Comparison of ENCODE assay signal across 17 cellular contexts in genomic region chr1:116001739-116002487, GRCh38. TPM values are rescaled to one million over a fixed set of nuclear protein-coding genes. Genes with fewer than 3 reads are reported as not detected.
DNase-seq lines count a peak whose midpoint lies in the region; ATAC-seq, FAIRE-seq and TF ChIP-seq lines count a peak whose summit lies in the region.
"Had no signal": no experiment of that assay in that cellular context is flagged by ENCODE, and none has a peak within 500 bp of the region (broad histone marks: within the 10 kb centered on the region; RNA-seq: fewer than 3 reads in every experiment).

No MANE protein-coding gene starts in this region.

- H3K36me3 ChIP-seq in left ventricle myocardium inferior, result peaks cover 34% of the 10 kb centered on the region
- H3K36me3 ChIP-seq in right atrium auricular region, result peaks cover 6% of the 10 kb centered on the region
- H3K36me3 ChIP-seq in bronchial epithelial cell (ENCODE audit: control insufficient read depth, insufficient read depth, low read length), result peaks cover 12% of the 10 kb centered on the region
- peaks cover 12% of the 10 kb centered on the region for H3K36me3 ChIP-seq in lower lobe of right lung
- H3K36me3 ChIP-seq: colonic mucosa, prostate gland had no signal

- H3K27ac ChIP-seq in left ventricle myocardium inferior (replicated peaks) (peak overlapping the region; percentile 19), right atrium auricular region (no peak overlapping the region), lower lobe of right lung (no peak overlapping the region)
- H3K27ac ChIP-seq: colonic mucosa, prostate gland, SJSA1 had no signal

- H3K27me3 ChIP-seq in left ventricle myocardium inferior (ENCODE audit: low read depth) (no peaks in the 10 kb centered on the region), right atrium auricular region (no peaks in the 10 kb centered on the region), bronchial epithelial cell (ENCODE audit: control insufficient read depth, insufficient read depth, low read length) (no peaks in the 10 kb centered on the region), lower lobe of right lung (ENCODE audit: low read depth) (no peaks in the 10 kb centered on the region)
- H3K27me3 ChIP-seq: colonic mucosa, SJSA1 had no signal

- H3K4me3 ChIP-seq in left ventricle myocardium inferior, result no peak overlapping the region
- H3K4me3 ChIP-seq in right atrium auricular region, result no peak overlapping the region
- no peak overlapping the region for H3K4me3 ChIP-seq in bronchial epithelial cell (ENCODE audit: low read depth, low read length)
- H3K4me3 ChIP-seq in lower lobe of right lung, result no peak overlapping the region
- H3K4me3 ChIP-seq: colonic mucosa, prostate gland, SJSA1 had no signal

- H3K4me1 ChIP-seq in left ventricle myocardium inferior (peaks cover 34% of the 10 kb centered on the region), right atrium auricular region (peaks cover 0 to 8% of the 10 kb centered on the region in 2 donors), lower lobe of right lung (peaks cover 13% of the 10 kb centered on the region)
- H3K4me1 ChIP-seq: colonic mucosa, prostate gland, SJSA1 had no signal

- ATAC-seq in lower lobe of right lung (peak; percentile 65 to 70), HG02870 (IDR thresholded peaks at IDR 0.05; ENCODE audit: unreplicated experiment) (no peak)
- ATAC-seq: natural killer cell treated with Interleukin-12 subunit alpha and Interleukin-12 subunit beta and Interleukin-15 and Interleukin-18, amount 100 ng/mL, for 72 hours had no signal

- H3K9me3 ChIP-seq in left ventricle myocardium inferior (replicated peaks), result peaks cover 37% of the 10 kb centered on the region
- peaks cover 0 to 31% of the 10 kb centered on the region in 2 donors for H3K9me3 ChIP-seq in right atrium auricular region
- H3K9me3 ChIP-seq in lower lobe of right lung, result peaks cover 23% of the 10 kb centered on the region
- H3K9me3 ChIP-seq: colonic mucosa, prostate gland, SJSA1 had no signal

- TF ChIP-seq CTCF in left ventricle myocardium inferior (IDR thresholded peaks at IDR 0.05; ENCODE audit: borderline replicate concordance), result no peak
- TF ChIP-seq CTCF in right atrium auricular region (IDR thresholded peaks at IDR 0.05), result no peak
- TF ChIP-seq CTCF in bronchial epithelial cell (IDR thresholded peaks at IDR 0.05; ENCODE audit: insufficient read depth, low read length, severe bottlenecking), result no peak
- TF ChIP-seq CTCF in lower lobe of right lung (IDR thresholded peaks at IDR 0.05), result no peak

- peak; percentile 91 for FAIRE-seq in bronchial epithelial cell (lab: Jason Lieb, UNC)
- FAIRE-seq: endothelial cell of umbilical vein had no signal

- intact Hi-C loops in left ventricle myocardium inferior (cut with micrococcal nuclease) (no loop called here), lower lobe of right lung (cut with DNase I) (no loop called here)

- DNase-seq in left ventricle myocardium inferior, result no peak
- DNase-seq in right atrium auricular region (ENCODE audit: low spot score), result no peak
- peak; percentile 93 for DNase-seq in bronchial epithelial cell (ENCODE audit: low read depth)
- no peak for DNase-seq in lower lobe of right lung
- DNase-seq in DMS79 (lab: John Stamatoyannopoulos, UW), result no peak
- no peak for DNase-seq in NAMALWA (ENCODE audit: low spot score)
- DNase-seq in hepatic stellate cell (ENCODE audit: low spot score), result no peak
- DNase-seq: amniotic stem cell; CD4-positive, alpha-beta T cell; colonic mucosa; NCI-H1930; stimulated activated naive CD4-positive, alpha-beta T cell had no signal

RNA-seq across cellular contexts. Expression of gene SLC22A15, which starts 25.6 kb away (rescaled TPM):
- total RNA-seq in left ventricle myocardium inferior, result 8.4 TPM
- total RNA-seq in right atrium auricular region, result 10 to 100 TPM in 1 of 2 donors, 1 to 10 TPM in 1; 3.9 to 10.1 TPM
- total RNA-seq in bronchial epithelial cell, result 20.1 and 22.6 TPM in 2 replicates
- 26.8 TPM for total RNA-seq in lower lobe of right lung
